Comparison of ENCODE assay signal across 15 cellular contexts in the genomic region with DNA sequence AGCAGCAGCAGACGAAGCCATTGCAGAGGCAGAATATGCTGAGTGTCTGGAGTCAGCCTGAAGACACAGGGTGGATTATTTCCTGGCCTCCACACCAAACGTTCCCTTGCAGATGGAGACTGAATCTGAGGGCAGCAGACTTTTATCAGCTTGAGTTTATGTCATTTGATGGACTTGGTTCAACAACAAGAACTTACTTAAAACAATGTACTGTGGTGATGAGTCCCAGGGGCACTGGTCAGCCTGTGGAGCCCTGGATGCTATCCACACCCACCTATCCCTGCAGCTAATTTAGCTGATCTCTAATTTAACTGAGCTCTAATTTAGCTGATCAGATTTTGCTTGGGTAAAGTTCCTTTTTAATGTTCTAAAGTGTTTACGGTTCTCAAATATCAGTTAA. TPM values are rescaled to one million over a fixed set of nuclear protein-coding genes. Genes with fewer than 3 reads are reported as not detected.
DNase-seq lines count a peak whose midpoint lies in the region; ATAC-seq and TF ChIP-seq lines count a peak whose summit lies in the region.
"Had no signal": no experiment of that assay in that cellular context is flagged by ENCODE, and none has a peak within 500 bp of the region (broad histone marks: within the 10 kb centered on the region; RNA-seq: fewer than 3 reads in every experiment).

No MANE protein-coding gene starts in this region.

- POLR2A ChIA-PET in CD8-positive, alpha-beta T cell (lab: Charles Lee), result interaction anchor here (0.7 to 1.2 kb wide), 2 partner anchors 17 to 20 kb away, joined by 3 to 6 read pairs; no protein-coding TSS in a partner anchor

- no peak overlapping the region for H3K4me3 Mint-ChIP-seq in activated naive CD4-positive, alpha-beta T cell treated with anti-CD3 and anti-CD28 coated beads, Interleukin-2, amount 10 ng/mL, durations not matched to agents 7 days and 5 days
- H3K4me3 Mint-ChIP-seq in CD8-positive, alpha-beta T cell, result no peak overlapping the region
- no peak overlapping the region for H3K4me3 Mint-ChIP-seq in activated T-helper 17 cell treated with anti-CD3 and anti-CD28 coated beads, Interleukin-2, amount 50 U/mL, for 72 hours
- no peak overlapping the region for H3K4me3 Mint-ChIP-seq in natural killer cell treated with Interleukin-12 subunit alpha and Interleukin-12 subunit beta and Interleukin-15 and Interleukin-18, amount 100 ng/mL, for 72 hours

- H3K4me1 ChIP-seq in CD8-positive, alpha-beta T cell (ENCODE audit: insufficient read depth, low read length), result no peaks in the 10 kb centered on the region
- H3K4me1 ChIP-seq: A549 had no signal

- CTCF ChIA-PET in activated naive CD4-positive, alpha-beta T cell treated with anti-CD3 and anti-CD28 coated beads, Interleukin-2, amount 10 ng/mL, durations not matched to agents 7 days and 5 days (lab: Charles Lee), result interaction anchor here (0.6 kb wide), 1 partner anchor 95 kb away, joined by 3 read pairs; no protein-coding TSS in a partner anchor
- CTCF ChIA-PET in CD8-positive, alpha-beta T cell (lab: Charles Lee), result interaction anchor here (1.0 to 2.4 kb wide), 3 partner anchors 10 to 104 kb away, joined by 4 to 9 read pairs (median 6); no protein-coding TSS in a partner anchor

- H3K27ac Mint-ChIP-seq in activated naive CD4-positive, alpha-beta T cell treated with anti-CD3 and anti-CD28 coated beads, Interleukin-2, amount 10 ng/mL, durations not matched to agents 7 days and 5 days, result peak overlapping the region; percentile 60
- H3K27ac Mint-ChIP-seq in CD8-positive, alpha-beta T cell, result peak overlapping the region; percentile 87
- peak overlapping the region; percentile 71 for H3K27ac Mint-ChIP-seq in activated T-helper 17 cell treated with anti-CD3 and anti-CD28 coated beads, Interleukin-2, amount 50 U/mL, for 72 hours
- peak overlapping the region; percentile 2 to 60 for H3K27ac Mint-ChIP-seq in natural killer cell treated with Interleukin-12 subunit alpha and Interleukin-12 subunit beta and Interleukin-15 and Interleukin-18, amount 100 ng/mL, for 72 hours

- no peak for TF ChIP-seq CTCF in CD8-positive, alpha-beta T cell (IDR thresholded peaks at IDR 0.05)

- ATAC-seq in CD8-positive, alpha-beta T cell, result no peak
- ATAC-seq in activated T-helper 17 cell treated with anti-CD3 and anti-CD28 coated beads, Interleukin-2, amount 50 U/mL, for 72 hours (replicated peaks), result no peak
- ATAC-seq in natural killer cell treated with Interleukin-12 subunit alpha and Interleukin-12 subunit beta and Interleukin-15 and Interleukin-18, amount 100 ng/mL, for 72 hours, result no peak
- ATAC-seq: A549, K562 had no signal

- DNase-seq in activated naive CD4-positive, alpha-beta T cell treated with anti-CD3 and anti-CD28 coated beads, Interleukin-2, amount 10 ng/mL, durations not matched to agents 7 days and 5 days, result no peak
- no peak for DNase-seq in activated naive CD4-positive, alpha-beta T cell treated with Interleukin-2 at 50 U/mL for 16 hours
- no peak for DNase-seq in CD8-positive, alpha-beta T cell
- no peak for DNase-seq in natural killer cell treated with Interleukin-12 subunit alpha and Interleukin-12 subunit beta and Interleukin-15 and Interleukin-18, amount 100 ng/mL, for 72 hours (ENCODE audit: low spot score)
- no peak for DNase-seq in epidermal melanocyte (ENCODE audit: insufficient read length, low spot score)
- no peak for DNase-seq in retina
- no peak for DNase-seq in dermis blood vessel endothelial cell
- DNase-seq: DMS79 treated with DMSO at 0.1 percent for 48 hours, NCI-H1436, NCI-H2081 treated with DMSO at 0.1 percent for 48 hours, NCI-H524 had no signal

- no peaks in the 10 kb centered on the region for H3K27me3 ChIP-seq in CD8-positive, alpha-beta T cell (ENCODE audit: insufficient read depth, low read length)

- intact Hi-C loops in CD8-positive, alpha-beta T cell (cut with DNase I, micrococcal nuclease), result no loop called here

- no peaks in the 10 kb centered on the region for H3K9me3 ChIP-seq in CD8-positive, alpha-beta T cell (ENCODE audit: low read length)
- H3K9me3 ChIP-seq: A549 had no signal

- no peaks in the 10 kb centered on the region for H3K9me3 Mint-ChIP-seq in activated naive CD4-positive, alpha-beta T cell treated with anti-CD3 and anti-CD28 coated beads, Interleukin-2, amount 10 ng/mL, durations not matched to agents 7 days and 5 days
- H3K9me3 Mint-ChIP-seq in CD8-positive, alpha-beta T cell, result no peaks in the 10 kb centered on the region
- no peaks in the 10 kb centered on the region for H3K9me3 Mint-ChIP-seq in activated T-helper 17 cell treated with anti-CD3 and anti-CD28 coated beads, Interleukin-2, amount 50 U/mL, for 72 hours
- H3K9me3 Mint-ChIP-seq in natural killer cell treated with Interleukin-12 subunit alpha and Interleukin-12 subunit beta and Interleukin-15 and Interleukin-18, amount 100 ng/mL, for 72 hours, result no peaks in the 10 kb centered on the region

- H3K36me3 Mint-ChIP-seq in activated naive CD4-positive, alpha-beta T cell treated with anti-CD3 and anti-CD28 coated beads, Interleukin-2, amount 10 ng/mL, durations not matched to agents 7 days and 5 days, result peaks cover 70% of the 10 kb centered on the region
- H3K36me3 Mint-ChIP-seq in CD8-positive, alpha-beta T cell, result peaks cover 73% of the 10 kb centered on the region
- H3K36me3 Mint-ChIP-seq in activated T-helper 17 cell treated with anti-CD3 and anti-CD28 coated beads, Interleukin-2, amount 50 U/mL, for 72 hours (ENCODE audit: low read depth), result peaks cover 69% of the 10 kb centered on the region
- peaks cover 4% of the 10 kb centered on the region for H3K36me3 Mint-ChIP-seq in natural killer cell treated with Interleukin-12 subunit alpha and Interleukin-12 subunit beta and Interleukin-15 and Interleukin-18, amount 100 ng/mL, for 72 hours

- peaks cover 8% of the 10 kb centered on the region for H3K4me1 Mint-ChIP-seq in activated naive CD4-positive, alpha-beta T cell treated with anti-CD3 and anti-CD28 coated beads, Interleukin-2, amount 10 ng/mL, durations not matched to agents 7 days and 5 days
- H3K4me1 Mint-ChIP-seq in CD8-positive, alpha-beta T cell (ENCODE audit: low read depth), result peaks cover 19% of the 10 kb centered on the region
- peaks cover 34% of the 10 kb centered on the region for H3K4me1 Mint-ChIP-seq in activated T-helper 17 cell treated with anti-CD3 and anti-CD28 coated beads, Interleukin-2, amount 50 U/mL, for 72 hours
- peaks cover 16 to 18% of the 10 kb centered on the region in 2 donors for H3K4me1 Mint-ChIP-seq in natural killer cell treated with Interleukin-12 subunit alpha and Interleukin-12 subunit beta and Interleukin-15 and Interleukin-18, amount 100 ng/mL, for 72 hours (ENCODE audit: low read depth in 2 of 2)

- H3K36me3 ChIP-seq in CD8-positive, alpha-beta T cell (ENCODE audit: insufficient read depth, low read length), result peaks cover 41% of the 10 kb centered on the region

- no peak overlapping the region for H3K4me3 ChIP-seq in CD8-positive, alpha-beta T cell (ENCODE audit: low read depth, low read length)
- H3K4me3 ChIP-seq: A549, K562 had no signal

- no peak overlapping the region for H3K27ac ChIP-seq in CD8-positive, alpha-beta T cell (ENCODE audit: low read depth, low read length)
- H3K27ac ChIP-seq: A549, HL-60 had no signal

- peaks cover 4% of the 10 kb centered on the region for H3K27me3 Mint-ChIP-seq in activated naive CD4-positive, alpha-beta T cell treated with anti-CD3 and anti-CD28 coated beads, Interleukin-2, amount 10 ng/mL, durations not matched to agents 7 days and 5 days
- H3K27me3 Mint-ChIP-seq in CD8-positive, alpha-beta T cell (ENCODE audit: low read depth), result no peaks in the 10 kb centered on the region
- no peaks in the 10 kb centered on the region for H3K27me3 Mint-ChIP-seq in activated T-helper 17 cell treated with anti-CD3 and anti-CD28 coated beads, Interleukin-2, amount 50 U/mL, for 72 hours
- no peaks in the 10 kb centered on the region for H3K27me3 Mint-ChIP-seq in natural killer cell treated with Interleukin-12 subunit alpha and Interleukin-12 subunit beta and Interleukin-15 and Interleukin-18, amount 100 ng/mL, for 72 hours

RNA-seq across cellular contexts. Expression of gene MPZL1, which starts 17.0 kb away (rescaled TPM):
- total RNA-seq in CD8-positive, alpha-beta T cell, result under 1 TPM; 0.67 to 0.81 TPM
- total RNA-seq in activated T-helper 17 cell treated with anti-CD3 and anti-CD28 coated beads, Interleukin-2, amount 50 U/mL, for 72 hours, result 10 to 100 TPM; 24.4 to 27.0 TPM
- 10 to 100 TPM; 15.3 to 25.6 TPM for total RNA-seq in natural killer cell treated with Interleukin-12 subunit alpha and Interleukin-12 subunit beta and Interleukin-15 and Interleukin-18, amount 100 ng/mL, for 72 hours
- 114 and 127 TPM in 2 replicates for total RNA-seq in dermis blood vessel endothelial cell

Comparison
In these comparisons a context has a peak if more than half of its experiments do, and no peak if none do; other contexts are left out.
1. H3K27ac Mint-ChIP-seq: peak in every context shown above with its lines; median percentile 87 in CD8-positive, alpha-beta T cell; 71 in activated T-helper 17 cell treated with anti-CD3 and anti-CD28 coated beads, Interleukin-2, amount 50 U/mL, for 72 hours; 60 in activated naive CD4-positive, alpha-beta T cell treated with anti-CD3 and anti-CD28 coated beads, Interleukin-2, amount 10 ng/mL, durations not matched to agents 7 days and 5 days; 31 in natural killer cell treated with Interleukin-12 subunit alpha and Interleukin-12 subunit beta and Interleukin-15 and Interleukin-18, amount 100 ng/mL, for 72 hours.
2. RNA of gene MPZL1, which starts 17.0 kb away (total RNA-seq): 114 to 127 TPM in dermis blood vessel endothelial cell, 24.4 to 27.0 TPM in activated T-helper 17 cell treated with anti-CD3 and anti-CD28 coated beads, Interleukin-2, amount 50 U/mL, for 72 hours and 15.3 to 25.6 TPM in natural killer cell treated with Interleukin-12 subunit alpha and Interleukin-12 subunit beta and Interleukin-15 and Interleukin-18, amount 100 ng/mL, for 72 hours; 0.67 to 0.81 TPM in CD8-positive, alpha-beta T cell; every median in the first group is over 4 times any median in the second.